ENCODE assay signal across 21 cellular contexts in the genomic region with DNA sequence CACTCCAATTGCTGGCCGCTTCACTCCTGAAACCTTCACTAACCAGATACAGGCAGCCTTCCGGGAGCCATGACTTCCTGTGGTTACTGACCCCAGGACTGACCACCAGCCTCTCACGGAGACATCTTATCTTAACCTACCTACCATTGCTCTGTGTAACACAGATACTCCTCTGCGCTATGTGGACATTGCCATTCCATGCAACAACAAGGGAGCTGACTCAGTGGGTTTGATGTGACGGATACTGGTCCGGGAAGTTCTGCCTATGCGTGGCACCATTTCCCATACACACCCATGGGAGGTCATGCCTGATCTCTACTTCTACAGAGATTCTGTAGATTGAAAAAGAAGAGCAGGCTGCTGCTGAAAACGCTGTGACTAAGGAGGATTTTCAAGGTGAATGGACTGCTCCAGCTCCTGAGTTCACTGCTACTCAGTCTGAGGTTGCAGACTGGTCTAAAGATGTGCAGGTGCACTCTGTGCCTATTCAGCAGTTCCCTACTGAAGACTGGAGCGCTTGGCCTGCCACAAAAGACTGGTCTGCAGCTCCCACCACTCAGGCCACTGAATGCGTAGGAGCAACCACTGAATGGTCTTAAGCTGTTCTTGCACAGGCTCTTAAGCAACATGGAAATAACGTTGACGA.
"Had no signal": no experiment of that assay in that cellular context is flagged by ENCODE, and none has a peak within 500 bp of the region (broad histone marks: within the 10 kb centered on the region; RNA-seq: fewer than 3 reads in every experiment).

No MANE protein-coding gene starts in this region.

- H3K4me3 ChIP-seq: coronary artery, esophagus squamous epithelium, lung, mucosa of descending colon, right lobe of liver, suprapubic skin, transverse colon, upper lobe of right lung, uterus had no signal

- H3K27me3 ChIP-seq: esophagus squamous epithelium, neutrophil, suprapubic skin, transverse colon, upper lobe of right lung, uterus had no signal

- FAIRE-seq: kidney, small intestine had no signal

- DNase-seq: dermis blood vessel endothelial cell; effector memory CD4-positive, alpha-beta T cell; erythroblast; esophagus squamous epithelium; foreskin melanocyte; kidney; mesenchymal stem cell; mucosa of descending colon; naive B cell; right lobe of liver; small intestine; stimulated activated CD4-positive, alpha-beta T cell treated with anti-CD3 and anti-CD28 coated beads, Interleukin-15, amount 100 ng/mL, for 24 hours; stimulated activated CD4-positive, alpha-beta T cell treated with anti-CD3 and anti-CD28 coated beads, Interleukin-2, amount 100 ng/mL, for 48 hours; stimulated activated naive B cell treated with anti-CD40 and anti-IgM and Interleukin-4, amounts not matched to agents 10 μg/mL and 1 μg/mL and 100 μg/mL, for 72 hours; transverse colon; upper lobe of right lung; uterus had no signal

- H3K36me3 ChIP-seq: esophagus squamous epithelium, neutrophil, right lobe of liver, suprapubic skin, transverse colon, upper lobe of right lung, uterus had no signal
